ENCODE assay signal across 8 cellular contexts in the genomic region with DNA sequence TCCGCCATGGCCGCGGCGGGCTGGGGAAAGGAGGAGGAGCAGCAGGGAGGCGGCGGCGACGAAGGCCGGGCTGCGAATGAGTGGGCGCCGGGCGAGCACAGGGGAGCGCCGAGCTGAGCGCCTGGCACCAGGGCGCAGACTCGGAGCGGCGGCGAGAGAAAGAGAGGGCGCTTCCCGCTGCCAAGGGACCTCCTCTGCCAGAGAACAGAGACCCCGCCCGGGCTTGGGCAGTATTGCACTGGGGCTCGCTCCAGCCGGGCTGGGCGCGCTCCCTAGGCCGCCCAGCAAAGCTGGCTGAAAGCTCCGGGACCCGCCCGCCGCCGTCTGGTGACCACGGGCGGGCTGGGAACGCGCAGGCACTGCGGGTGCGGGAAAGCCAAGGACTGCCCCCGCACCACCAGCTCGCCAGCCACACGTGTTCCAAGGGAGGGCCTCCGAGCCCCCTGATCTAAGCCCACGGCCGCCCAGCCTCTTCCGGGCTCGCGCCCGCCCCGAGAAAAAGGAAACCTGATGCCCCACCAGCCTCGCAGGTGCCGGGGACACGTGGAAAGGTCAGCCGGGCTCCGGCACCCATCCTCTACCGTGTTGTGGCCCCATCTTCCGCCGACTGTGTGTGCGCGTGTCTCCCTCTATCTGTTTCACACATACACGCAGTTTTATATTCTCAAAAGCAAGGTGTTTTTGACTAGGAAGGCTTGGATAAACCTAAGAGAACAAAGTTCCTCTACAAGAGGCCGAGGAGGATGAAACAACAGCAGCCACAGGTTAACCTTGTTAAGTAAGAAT. TPM values are rescaled to one million over a fixed set of nuclear protein-coding genes. Genes with fewer than 3 reads are reported as not detected.
DNase-seq lines count a peak whose midpoint lies in the region; ATAC-seq, FAIRE-seq and TF ChIP-seq lines count a peak whose summit lies in the region.

A gene (minus strand): TSS at position 140 of the 786 bp plus-strand sequence. CDS start 132 bp downstream, at position 8.

- DNase-seq in NCI-H526 treated with DMSO at 0.1 percent for 48 hours (lab: John Stamatoyannopoulos, UW) = peak; percentile 84
- peak; percentile 92 for DNase-seq in activated CD4-positive, alpha-beta T cell treated with anti-CD3 and anti-CD28 coated beads, Interleukin-2, amount 10 ng/mL, durations not matched to agents 7 days and 5 days
- DNase-seq in cortex of kidney (lab: John Stamatoyannopoulos, UW) = peak; percentile 58
- DNase-seq in HepG2 (ENCODE audit: low spot score) = peak; percentile 86
- DNase-seq in stimulated activated CD4-positive, alpha-beta T cell treated with anti-CD3 and anti-CD28 coated beads, Interleukin-4, amount 100 ng/mL, for 1 hour = peak; percentile 94

- intact Hi-C loops in HepG2 (cut with micrococcal nuclease; ENCODE audit: unreplicated experiment) = loop anchor here (1.0 to 5.0 kb wide), 6 partner anchors 11 to 280 kb away; no protein-coding TSS in a partner anchor

- no peaks in the 10 kb centered on the region; a peak in 1 of 5 replicates for H3K27me3 ChIP-seq in HepG2 (ENCODE audit: control insufficient read depth in 1 of 2, insufficient read depth in 2 of 2, low read length in 2 of 2)

- H4K20me1 ChIP-seq in HepG2 (ENCODE audit: insufficient read depth, low read length) = peaks cover 8% of the 10 kb centered on the region

- peaks cover 55% of the 10 kb centered on the region for H3K4me1 Mint-ChIP-seq in activated CD4-positive, alpha-beta T cell treated with anti-CD3 and anti-CD28 coated beads, Interleukin-2, amount 10 ng/mL, durations not matched to agents 7 days and 5 days

- peak within 1 kb of the TSS; percentile 98 for H3K27ac Mint-ChIP-seq in activated CD4-positive, alpha-beta T cell treated with anti-CD3 and anti-CD28 coated beads, Interleukin-2, amount 10 ng/mL, durations not matched to agents 7 days and 5 days

- FAIRE-seq in HepG2 (lab: Jason Lieb, UNC) = no peak

- H3K4me3 Mint-ChIP-seq in activated CD4-positive, alpha-beta T cell treated with anti-CD3 and anti-CD28 coated beads, Interleukin-2, amount 10 ng/mL, durations not matched to agents 7 days and 5 days = peak within 1 kb of the TSS; percentile 92

- peak; percentile 91 for TF ChIP-seq CTCF in C4-2B (conservative IDR thresholded peaks at IDR 0.05)
- TF ChIP-seq CTCF in HepG2 (CRISPR knock-in tag; IDR thresholded peaks at IDR 0.05) = peak; percentile 87

- 0% methylated on average over 2 of the region's 64 CpGs for WGBS in HepG2 (ENCODE audit: low lambda C conversion rate)

- H3K9me3 Mint-ChIP-seq in activated CD4-positive, alpha-beta T cell treated with anti-CD3 and anti-CD28 coated beads, Interleukin-2, amount 10 ng/mL, durations not matched to agents 7 days and 5 days = peaks cover 2% of the 10 kb centered on the region

- H2AFZ ChIP-seq in HepG2 (ENCODE audit: low read length) = peak within 1 kb of the TSS; percentile 76

- peak within 1 kb of the TSS; percentile 96 for H3K27ac ChIP-seq in C4-2B
- H3K27ac ChIP-seq in HepG2 (ENCODE audit: extremely low read length, insufficient read depth, low read length) = peak within 1 kb of the TSS; percentile 90

- H3K79me2 ChIP-seq in HepG2 (ENCODE audit: insufficient read depth, low read length) = peaks cover 44% of the 10 kb centered on the region

- peak; percentile 77 for TF ChIP-seq RAD21 in HepG2 (CRISPR knock-in tag; IDR thresholded peaks at IDR 0.05)

- TF ChIP-seq EP300 in HepG2 (IDR thresholded peaks at IDR 0.05; ENCODE audit: low read depth in 2 of 2, low read length in 2 of 2) (no peak), HepG2 (CRISPR knock-in tag; IDR thresholded peaks at IDR 0.05; ENCODE audit: borderline replicate concordance) (0 out of 2 replicates have a peak, but pooled peaks have one; percentile 18)

- no TSS peak for BruUV-seq in HepG2 (replicated peaks; lab: Mats Ljungman, UMichigan)

- peaks cover 13% of the 10 kb centered on the region for H3K36me3 Mint-ChIP-seq in activated CD4-positive, alpha-beta T cell treated with anti-CD3 and anti-CD28 coated beads, Interleukin-2, amount 10 ng/mL, durations not matched to agents 7 days and 5 days (ENCODE audit: low read depth)

- in situ Hi-C loops in HepG2 (cut with HindIII; ENCODE audit: extremely low pct_ligation_motif_present, low pct_unique_long_range_greater_than_20kb) = no loop called here

- H3K9ac ChIP-seq in HepG2 (ENCODE audit: insufficient read depth, low read depth, low read length) = peak within 1 kb of the TSS; percentile 91

- CTCF ChIA-PET in activated CD4-positive, alpha-beta T cell treated with anti-CD3 and anti-CD28 coated beads, Interleukin-2, amount 10 ng/mL, durations not matched to agents 7 days and 5 days (lab: Charles Lee) = interaction anchor here (0.6 to 2.2 kb wide), 30 partner anchors 8 to 318 kb away, joined by 3 to 16 read pairs (median 4); no protein-coding TSS in a partner anchor
- CTCF ChIA-PET in HepG2 (lab: Yijun Ruan, JAX; ENCODE audit: low intra/inter-chr PET ratio, low total read pairs) = no interaction called here

- peak; percentile 78 to 81 for TF ChIP-seq POLR2A in HepG2 (IDR thresholded peaks at IDR 0.05; ENCODE audit: insufficient read depth in 1 of 2, low read depth in 2 of 2, low read length in 2 of 2)

- no peaks in the 10 kb centered on the region for H3K36me3 ChIP-seq in HepG2 (replicated peaks in 1 of 2; ENCODE audit: control insufficient read depth in 1 of 2, insufficient read depth in 2 of 2, low read length in 2 of 2)

- POLR2A ChIA-PET in activated CD4-positive, alpha-beta T cell treated with anti-CD3 and anti-CD28 coated beads, Interleukin-2, amount 10 ng/mL, durations not matched to agents 7 days and 5 days (lab: Charles Lee) = interaction anchor here (0.6 kb wide), 1 partner anchor 21 kb away, joined by 4 read pairs; no protein-coding TSS in a partner anchor
- POLR2A ChIA-PET in HepG2 (lab: Yijun Ruan, JAX) = interaction anchor here (0.6 to 2.7 kb wide), 6 partner anchors 9 to 65 kb away, joined by 3 to 19 read pairs (median 5); no protein-coding TSS in a partner anchor

- peak within 1 kb of the TSS; percentile 95 for H3K4me2 ChIP-seq in HepG2 (ENCODE audit: low read depth, low read length)

- peak within 1 kb of the TSS; percentile 94 to 100 (median 97) for H3K4me3 ChIP-seq in HepG2 (replicated peaks in 1 of 3; ENCODE audit: insufficient read depth in 1 of 3, low read depth in 2 of 3, low read length in 3 of 3)

- H3K9me3 ChIP-seq in HepG2 (ENCODE audit: low read length) = no peaks in the 10 kb centered on the region

- H3K27me3 Mint-ChIP-seq in activated CD4-positive, alpha-beta T cell treated with anti-CD3 and anti-CD28 coated beads, Interleukin-2, amount 10 ng/mL, durations not matched to agents 7 days and 5 days = no peaks in the 10 kb centered on the region

- H3K4me1 ChIP-seq in HepG2 (ENCODE audit: insufficient read depth, low read length) = peaks cover 53% of the 10 kb centered on the region

- ATAC-seq in GM19328 (IDR thresholded peaks at IDR 0.05; ENCODE audit: unreplicated experiment) (peak; percentile 79), HG03520 (IDR thresholded peaks at IDR 0.05; ENCODE audit: unreplicated experiment) (peak; percentile 77), HepG2 (peak; percentile 93)

TF ChIP-seq in HepG2, 621 proteins besides CTCF, POLR2A, EP300 and RAD21 (continues in another document):
- TF ChIP-seq ZMYM3 (CRISPR knock-in tag; IDR thresholded peaks at IDR 0.05) (no peak; the same call in 1 of the 2 replicates), MXD4 (CRISPR knock-in tag; IDR thresholded peaks at IDR 0.05) (peak; percentile 92), EZH2 (conservative IDR thresholded peaks at IDR 0.05; ENCODE audit: low read depth, low read length) (no peak), ZNF121 (CRISPR knock-in tag; IDR thresholded peaks at IDR 0.05) (no peak), ATF7-NPFF (CRISPR knock-in tag; IDR thresholded peaks at IDR 0.05; ENCODE audit: low read depth) (peak; percentile 22; the same call in 1 of the 2 replicates), SNRNP70 (IDR thresholded peaks at IDR 0.05; ENCODE audit: low read depth, low read length) (no peak)
- TF ChIP-seq, protein P1, sequence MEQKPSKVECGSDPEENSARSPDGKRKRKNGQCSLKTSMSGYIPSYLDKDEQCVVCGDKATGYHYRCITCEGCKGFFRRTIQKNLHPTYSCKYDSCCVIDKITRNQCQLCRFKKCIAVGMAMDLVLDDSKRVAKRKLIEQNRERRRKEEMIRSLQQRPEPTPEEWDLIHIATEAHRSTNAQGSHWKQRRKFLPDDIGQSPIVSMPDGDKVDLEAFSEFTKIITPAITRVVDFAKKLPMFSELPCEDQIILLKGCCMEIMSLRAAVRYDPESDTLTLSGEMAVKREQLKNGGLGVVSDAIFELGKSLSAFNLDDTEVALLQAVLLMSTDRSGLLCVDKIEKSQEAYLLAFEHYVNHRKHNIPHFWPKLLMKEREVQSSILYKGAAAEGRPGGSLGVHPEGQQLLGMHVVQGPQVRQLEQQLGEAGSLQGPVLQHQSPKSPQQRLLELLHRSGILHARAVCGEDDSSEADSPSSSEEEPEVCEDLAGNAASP (CRISPR knock-in tag; IDR thresholded peaks at IDR 0.05; ENCODE audit: borderline replicate concordance) = peak; percentile 15; the same call in 1 of the 2 replicates

RNA-seq across cellular contexts. Expression of the gene that starts here (rescaled TPM):
- total RNA-seq in activated CD4-positive, alpha-beta T cell treated with anti-CD3 and anti-CD28 coated beads, Interleukin-2, amount 10 ng/mL, durations not matched to agents 7 days and 5 days = 10 to 100 TPM; 18.9 to 21.8 TPM
- total RNA-seq in HepG2 (2016; rRNA removed; fragmentation: Illumina TruSeq; extraction: Trizol) = 18.3 and 34.1 TPM in 2 replicates
- 4.9 and 5.1 TPM in 2 replicates for total RNA-seq in HepG2 (2016; cell fraction: cytosol; rRNA removed; fragmentation: Illumina TruSeq; extraction: Trizol; ENCODE audit: low read depth)
- total RNA-seq in HepG2 (2016; cell fraction: insoluble cytoplasmic fraction; rRNA removed; fragmentation: Illumina TruSeq; extraction: Trizol) = 17.2 and 31.8 TPM in 2 replicates
- 24.4 and 29.6 TPM in 2 replicates for total RNA-seq in HepG2 (2016; cell fraction: membrane; rRNA removed; fragmentation: Illumina TruSeq; extraction: Trizol)
- total RNA-seq in HepG2 (2016; cell fraction: nucleus; rRNA removed; fragmentation: Illumina TruSeq; extraction: Trizol) = 22.7 and 23.4 TPM in 2 replicates
- polyA plus RNA-seq in HepG2 (2011; rRNA removed) = 15.4 and 17.9 TPM in 2 replicates
- polyA plus RNA-seq in HepG2 (2011; cell fraction: cytosol; rRNA removed) = 12.4 and 14.6 TPM in 2 replicates
- polyA plus RNA-seq in HepG2 (2011; cell fraction: nucleus; rRNA removed) = 6.3 and 7.6 TPM in 2 replicates
- polyA plus RNA-seq in HepG2 (2012) = 15.0 and 16.0 TPM in 2 replicates
- polyA plus RNA-seq in HepG2 (2016; cell fraction: cytosol; fragmentation: Illumina TruSeq; extraction: Trizol; ENCODE audit: low read depth) = 4.1 and 4.6 TPM in 2 replicates
- 30.5 and 32.8 TPM in 2 replicates for polyA plus RNA-seq in HepG2 (2016; cell fraction: insoluble cytoplasmic fraction; fragmentation: Illumina TruSeq; extraction: Trizol; ENCODE audit: low read depth)
- polyA plus RNA-seq in HepG2 (2016; cell fraction: membrane; fragmentation: Illumina TruSeq; extraction: Trizol; ENCODE audit: low read depth) = 14.5 and 19.3 TPM in 2 replicates
- polyA plus RNA-seq in HepG2 (2016; cell fraction: nucleus; fragmentation: Illumina TruSeq; extraction: Trizol; ENCODE audit: insufficient read depth, low read depth) = 17.8 and 18.7 TPM in 2 replicates
- 30.5 and 36.4 TPM in 2 replicates for polyA minus RNA-seq in HepG2 (2011; rRNA and poly(A)+ RNA removed; ENCODE audit: low replicate concordance)
- 29.7 and 30.0 TPM in 2 replicates for polyA minus RNA-seq in HepG2 (2011; cell fraction: cytosol; rRNA and poly(A)+ RNA removed)
- polyA minus RNA-seq in HepG2 (2011; cell fraction: nucleus; rRNA and poly(A)+ RNA removed) = 26.0 and 32.1 TPM in 2 replicates

Comparison
In these comparisons a context has a peak if more than half of its experiments do, and no peak if none do; other contexts are left out.
1. Peak in every context shown above with its lines: DNase-seq, ATAC-seq, H3K4me3 ChIP-seq and H3K27ac ChIP-seq.